In the genomic region with DNA sequence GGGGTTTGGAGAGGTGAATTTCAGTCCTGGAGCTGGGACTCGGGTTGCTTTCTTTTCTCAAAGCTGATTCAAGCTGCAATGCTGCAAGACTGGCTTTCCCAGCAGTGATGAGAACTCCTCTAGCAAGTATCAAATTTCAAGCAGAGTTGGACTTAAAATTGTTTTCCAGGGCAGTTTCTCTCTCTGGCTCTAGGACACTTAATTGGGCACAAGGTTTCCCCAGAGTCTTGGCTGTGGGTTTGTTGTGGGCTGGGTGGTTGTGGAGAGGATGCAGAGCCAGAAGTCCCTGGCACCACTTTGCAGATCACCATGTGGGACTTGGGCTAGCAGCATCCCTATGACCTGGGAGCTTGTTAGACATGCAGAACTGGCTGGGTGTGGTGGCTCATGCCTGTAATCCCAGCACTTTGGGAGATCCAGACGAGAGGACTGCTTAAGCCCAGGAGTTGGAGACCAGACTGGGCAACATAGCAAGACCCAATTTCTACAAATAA, we compare ENCODE assay signal across 18 cellular contexts. TPM values are rescaled to one million over a fixed set of nuclear protein-coding genes. Genes with fewer than 3 reads are reported as not detected.
A peak's percentile ranks its signal among the peaks of the same experiment; 100 is the strongest.
DNase-seq lines count a peak whose midpoint lies in the region; FAIRE-seq and TF ChIP-seq lines count a peak whose summit lies in the region.
"Had no signal": no experiment of that assay in that cellular context is flagged by ENCODE, and none has a peak within 500 bp of the region (broad histone marks: within the 10 kb centered on the region; RNA-seq: fewer than 3 reads in every experiment).

No MANE protein-coding gene starts in this region.

- H3K9me3 ChIP-seq in astrocyte (ENCODE audit: insufficient read depth, low read depth, low read length) (peaks cover 10% of the 10 kb centered on the region), skeletal muscle tissue (ENCODE audit: control insufficient read depth in 3 of 3, low read length in 3 of 3) (no peaks in the 10 kb centered on the region)

- H3K4me1 ChIP-seq in astrocyte (ENCODE audit: insufficient read depth, low read length) (no peaks in the 10 kb centered on the region), skeletal muscle tissue (ENCODE audit: control insufficient read depth in 3 of 3, insufficient read depth in 3 of 3, low read length in 3 of 3) (peaks cover 0 to 4% (median 0%) of the 10 kb centered on the region in 3 donors)

- H2AFZ ChIP-seq in astrocyte (ENCODE audit: low read depth, low read length), result no peak overlapping the region

- peak; percentile 17 for DNase-seq in GM03348 (ENCODE audit: low spot score)
- peak; percentile 34 for DNase-seq in astrocyte (ENCODE audit: low read depth)
- DNase-seq in fibroblast of the conjunctiva (ENCODE audit: low read depth), result peak; percentile 57
- DNase-seq in activated CD8-positive, alpha-beta memory T cell treated with anti-CD3 and anti-CD28 coated beads, Interleukin-2, amount 50 U/mL, for 48 hours, result no peak
- DNase-seq in NOMO-1 (lab: John Stamatoyannopoulos, UW; ENCODE audit: unreplicated experiment in 2 of 2), result no peak
- DNase-seq in activated CD4-positive, alpha-beta T cell treated with anti-CD3 and anti-CD28 coated beads, Interleukin-2, amount 50 U/mL, for 1 hour, result no peak
- DNase-seq in activated naive CD4-positive, alpha-beta T cell treated with anti-CD3 and anti-CD28 coated beads for 36 hours, result no peak
- DNase-seq: DMS153; NCI-H2029 treated with DMSO at 0.1 percent for 48 hours; stimulated activated CD4-positive, alpha-beta T cell treated with anti-CD3 and anti-CD28 coated beads, Interleukin-15, amount 100 ng/mL, for 24 hours had no signal

- H3K4me3 ChIP-seq in astrocyte (ENCODE audit: insufficient read depth, low read depth, low read length) (no peak overlapping the region), skeletal muscle tissue (ENCODE audit: low read length in 3 of 3) (no peak overlapping the region)
- H3K4me3 ChIP-seq: BLaER1 had no signal

- H3K4me2 ChIP-seq in astrocyte (ENCODE audit: low read length), result no peak overlapping the region
- H3K4me2 ChIP-seq: BLaER1 had no signal

- H3K27ac Mint-ChIP-seq in astrocyte (ENCODE audit: unreplicated experiment), result no peak overlapping the region
- H3K27ac Mint-ChIP-seq in activated naive CD4-positive, alpha-beta T cell treated with anti-CD3 and anti-CD28 coated beads for 36 hours, result no peak overlapping the region
- H3K27ac Mint-ChIP-seq: activated naive CD4-positive, alpha-beta T cell treated with anti-CD3 and anti-CD28 coated beads, Interleukin-2, amount 50 U/mL, for 24 hours had no signal

- no peaks in the 10 kb centered on the region for H3K79me2 ChIP-seq in astrocyte (ENCODE audit: insufficient read depth, low read length)

- peaks cover 27% of the 10 kb centered on the region for H3K9me3 Mint-ChIP-seq in astrocyte (ENCODE audit: unreplicated experiment)
- peaks cover 15% of the 10 kb centered on the region for H3K9me3 Mint-ChIP-seq in activated naive CD4-positive, alpha-beta T cell treated with anti-CD3 and anti-CD28 coated beads for 36 hours
- H3K9me3 Mint-ChIP-seq: activated naive CD4-positive, alpha-beta T cell treated with anti-CD3 and anti-CD28 coated beads, Interleukin-2, amount 50 U/mL, for 24 hours had no signal

- H3K9ac ChIP-seq in astrocyte (ENCODE audit: low read length), result no peak overlapping the region
- no peak overlapping the region for H3K9ac ChIP-seq in skeletal muscle tissue (ENCODE audit: low read depth in 1 of 3, low read length in 3 of 3)
- H3K9ac ChIP-seq: BLaER1 had no signal

- no peak overlapping the region for H3K4me3 Mint-ChIP-seq in astrocyte (ENCODE audit: unreplicated experiment)
- no peak overlapping the region for H3K4me3 Mint-ChIP-seq in activated naive CD4-positive, alpha-beta T cell treated with anti-CD3 and anti-CD28 coated beads for 36 hours
- H3K4me3 Mint-ChIP-seq: activated naive CD4-positive, alpha-beta T cell treated with anti-CD3 and anti-CD28 coated beads, Interleukin-2, amount 50 U/mL, for 24 hours had no signal

- intact Hi-C loops in activated naive CD4-positive, alpha-beta T cell treated with anti-CD3 and anti-CD28 coated beads for 36 hours (cut with micrococcal nuclease), result no loop called here

- no peaks in the 10 kb centered on the region for H4K20me1 ChIP-seq in astrocyte (ENCODE audit: insufficient read depth, low read length)
- H4K20me1 ChIP-seq: BLaER1 had no signal

- peaks cover 2% of the 10 kb centered on the region for H3K36me3 Mint-ChIP-seq in astrocyte (ENCODE audit: low read depth, unreplicated experiment)
- no peaks in the 10 kb centered on the region for H3K36me3 Mint-ChIP-seq in activated naive CD4-positive, alpha-beta T cell treated with anti-CD3 and anti-CD28 coated beads for 36 hours (ENCODE audit: low read depth)

- CTCF ChIA-PET in activated naive CD4-positive, alpha-beta T cell treated with anti-CD3 and anti-CD28 coated beads for 36 hours (lab: Charles Lee), result interaction anchor here (1.4 kb wide), 1 partner anchor 11 kb away, joined by 3 read pairs; no protein-coding TSS in a partner anchor

- H3K27ac ChIP-seq in astrocyte (ENCODE audit: low read depth, low read length), result no peak overlapping the region
- H3K27ac ChIP-seq in skeletal muscle tissue (ENCODE audit: low read depth, low read length), result peak overlapping the region; percentile 19
- H3K27ac ChIP-seq: BLaER1, epithelial cell of prostate had no signal

- H3K36me3 ChIP-seq in astrocyte (ENCODE audit: insufficient read depth, low read length), result no peaks in the 10 kb centered on the region
- H3K36me3 ChIP-seq in skeletal muscle tissue (ENCODE audit: control insufficient read depth in 3 of 3, insufficient read depth in 3 of 3, low read length in 3 of 3), result no peaks in the 10 kb centered on the region
- H3K36me3 ChIP-seq: BLaER1 had no signal

- peaks cover 13% of the 10 kb centered on the region for H3K27me3 Mint-ChIP-seq in astrocyte (ENCODE audit: low read depth, unreplicated experiment)
- H3K27me3 Mint-ChIP-seq in activated naive CD4-positive, alpha-beta T cell treated with anti-CD3 and anti-CD28 coated beads for 36 hours (ENCODE audit: low read depth), result no peaks in the 10 kb centered on the region
- H3K27me3 Mint-ChIP-seq: activated naive CD4-positive, alpha-beta T cell treated with anti-CD3 and anti-CD28 coated beads, Interleukin-2, amount 50 U/mL, for 24 hours had no signal

- FAIRE-seq in astrocyte (lab: Jason Lieb, UNC), result no peak
- FAIRE-seq: H54 had no signal

- no peak for TF ChIP-seq CTCF in astrocyte (IDR thresholded peaks at IDR 0.05; ENCODE audit: insufficient read depth, low read depth, low read length)

- H3K4me1 Mint-ChIP-seq in astrocyte (ENCODE audit: low read depth, unreplicated experiment), result peaks cover 3% of the 10 kb centered on the region
- H3K4me1 Mint-ChIP-seq in activated naive CD4-positive, alpha-beta T cell treated with anti-CD3 and anti-CD28 coated beads for 36 hours (ENCODE audit: low read depth), result peaks cover 10% of the 10 kb centered on the region

- H3K27me3 ChIP-seq in astrocyte (ENCODE audit: insufficient read depth, low read length) (peaks cover 5% of the 10 kb centered on the region), skeletal muscle tissue (ENCODE audit: control insufficient read depth in 3 of 3, insufficient read depth in 3 of 3, low read length in 3 of 3) (no peaks in the 10 kb centered on the region)
- H3K27me3 ChIP-seq: BLaER1 had no signal

RNA-seq across cellular contexts. Expression of a gene that starts 16.8 kb away (rescaled TPM):
- total RNA-seq in astrocyte (not detected in 2 replicates), skeletal muscle tissue (under 0.01 TPM)
- total RNA-seq in activated naive CD4-positive, alpha-beta T cell treated with anti-CD3 and anti-CD28 coated beads for 36 hours, result not detected
- total RNA-seq: cerebellum, omental fat pad, temporal lobe had no signal

RNA-seq across cellular contexts. Expression of a gene that starts 38.3 kb away (rescaled TPM):
- total RNA-seq in astrocyte (0.17 and 0.54 TPM in 2 replicates), skeletal muscle tissue (not detected)
- total RNA-seq in activated naive CD4-positive, alpha-beta T cell treated with anti-CD3 and anti-CD28 coated beads for 36 hours, result not detected

Comparison
In these comparisons a context has a peak if more than half of its experiments do, and no peak if none do; other contexts are left out.
1. DNase-seq: peak in GM03348 (single experiment), astrocyte (single experiment) and fibroblast of the conjunctiva (single experiment); none in activated CD8-positive, alpha-beta memory T cell treated with anti-CD3 and anti-CD28 coated beads, Interleukin-2, amount 50 U/mL, for 48 hours (single experiment), NOMO-1 (0 of 2), activated CD4-positive, alpha-beta T cell treated with anti-CD3 and anti-CD28 coated beads, Interleukin-2, amount 50 U/mL, for 1 hour (single experiment) and activated naive CD4-positive, alpha-beta T cell treated with anti-CD3 and anti-CD28 coated beads for 36 hours (single experiment).